Comparison of ENCODE assay signal across 25 cellular contexts in the genomic region with DNA sequence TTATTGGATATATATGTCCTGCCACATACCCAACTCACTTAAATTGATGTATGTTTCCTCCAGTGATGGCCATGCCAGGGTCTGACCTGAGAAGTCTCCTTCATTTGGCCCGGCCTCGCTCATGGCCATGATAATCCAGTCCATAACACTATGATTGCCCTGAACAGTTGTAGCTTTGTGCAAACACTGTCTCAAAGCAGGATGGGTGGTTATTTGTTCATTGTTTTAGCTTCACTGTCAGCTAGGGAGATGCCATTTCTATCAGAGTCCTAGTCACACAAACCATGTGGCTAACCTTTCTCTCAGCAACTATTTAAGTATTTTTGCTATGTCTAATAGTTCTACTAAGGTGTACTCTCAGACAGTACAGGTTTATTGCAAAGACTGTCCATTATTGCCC.
"Had no signal": no experiment of that assay in that cellular context is flagged by ENCODE, and none has a peak within 500 bp of the region (broad histone marks: within the 10 kb centered on the region; RNA-seq: fewer than 3 reads in every experiment).

No MANE protein-coding gene starts in this region.

- DNase-seq: cortex of kidney; effector memory CD4-positive, alpha-beta T cell; gastrocnemius medialis; glutamatergic neuron; immature natural killer cell; kidney; left colon; left ventricle myocardium superior; mesendoderm; naive thymus-derived CD4-positive, alpha-beta T cell; nephron progenitor cell; posterior cingulate gyrus; sigmoid colon; stimulated activated CD4-positive, alpha-beta T cell treated with anti-CD3 and anti-CD28 coated beads, Interleukin-2, amount 100 ng/mL, for 24 hours; stimulated activated naive CD4-positive, alpha-beta T cell; testis; upper lobe of right lung had no signal

- H3K27ac ChIP-seq: gastrocnemius medialis, neutrophil, right atrium auricular region, sigmoid colon, skin epidermis, testis, tibial nerve, upper lobe of right lung, vagina had no signal

- H3K4me3 ChIP-seq: gastrocnemius medialis, lung, right atrium auricular region, sigmoid colon, skin epidermis, testis, tibial nerve, upper lobe of right lung, vagina had no signal

- H3K27me3 ChIP-seq: gastrocnemius medialis, neutrophil, right atrium auricular region, sigmoid colon, testis, tibial nerve, upper lobe of right lung, vagina had no signal

- ATAC-seq: esophagus mucosa; gastrocnemius medialis; left colon; left ventricle myocardium superior; naive thymus-derived CD4-positive, alpha-beta T cell; upper lobe of right lung had no signal

- FAIRE-seq: endometrium, kidney had no signal
